In the genomic region with DNA sequence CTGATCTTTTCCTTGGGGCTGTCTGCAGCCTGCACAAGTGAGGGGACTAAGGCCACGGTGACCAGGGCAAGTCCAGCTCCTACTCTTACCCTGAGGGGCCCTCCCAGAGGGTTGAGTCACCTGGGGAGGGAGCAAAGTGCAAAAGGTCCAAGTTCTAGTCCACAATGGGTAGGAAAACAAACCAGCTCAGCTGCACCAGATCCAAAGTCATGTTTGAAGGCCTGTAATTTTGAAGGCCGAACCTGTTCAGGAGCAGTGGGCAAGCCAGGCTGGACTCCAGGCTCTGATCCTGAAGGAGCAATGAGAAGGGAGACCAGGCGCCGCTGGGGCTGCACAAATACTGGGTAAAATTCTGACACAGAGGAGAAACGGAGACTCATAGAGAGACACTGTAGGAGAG, we compare ENCODE assay signal across 1 cellular context.
TF ChIP-seq lines count a peak whose summit lies in the region.

No MANE protein-coding gene starts in this region.

TF ChIP-seq in HepG2, 621 proteins besides CTCF, POLR2A, EP300 and RAD21 (continued from another document and continues in another):
- TF ChIP-seq, protein P1, sequence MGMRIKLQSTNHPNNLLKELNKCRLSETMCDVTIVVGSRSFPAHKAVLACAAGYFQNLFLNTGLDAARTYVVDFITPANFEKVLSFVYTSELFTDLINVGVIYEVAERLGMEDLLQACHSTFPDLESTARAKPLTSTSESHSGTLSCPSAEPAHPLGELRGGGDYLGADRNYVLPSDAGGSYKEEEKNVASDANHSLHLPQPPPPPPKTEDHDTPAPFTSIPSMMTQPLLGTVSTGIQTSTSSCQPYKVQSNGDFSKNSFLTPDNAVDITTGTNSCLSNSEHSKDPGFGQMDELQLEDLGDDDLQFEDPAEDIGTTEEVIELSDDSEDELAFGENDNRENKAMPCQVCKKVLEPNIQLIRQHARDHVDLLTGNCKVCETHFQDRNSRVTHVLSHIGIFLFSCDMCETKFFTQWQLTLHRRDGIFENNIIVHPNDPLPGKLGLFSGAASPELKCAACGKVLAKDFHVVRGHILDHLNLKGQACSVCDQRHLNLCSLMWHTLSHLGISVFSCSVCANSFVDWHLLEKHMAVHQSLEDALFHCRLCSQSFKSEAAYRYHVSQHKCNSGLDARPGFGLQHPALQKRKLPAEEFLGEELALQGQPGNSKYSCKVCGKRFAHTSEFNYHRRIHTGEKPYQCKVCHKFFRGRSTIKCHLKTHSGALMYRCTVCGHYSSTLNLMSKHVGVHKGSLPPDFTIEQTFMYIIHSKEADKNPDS (CRISPR knock-in tag; IDR thresholded peaks at IDR 0.05), result peak; percentile 96
- TF ChIP-seq PTBP1 (IDR thresholded peaks at IDR 0.05; ENCODE audit: low read depth, low read length, poor library complexity, severe bottlenecking) (no peak), RNF2 (conservative IDR thresholded peaks at IDR 0.05; ENCODE audit: low read depth) (no peak), CBX5 (CRISPR knock-in tag; IDR thresholded peaks at IDR 0.05; ENCODE audit: borderline replicate concordance) (peak; percentile 81; the same call in 1 of the 2 replicates), ZNF878 (CRISPR knock-in tag; IDR thresholded peaks at IDR 0.05) (peak; percentile 88), FOXO1 (CRISPR knock-in tag; IDR thresholded peaks at IDR 0.05) (peak; percentile 98), KAT8 (CRISPR knock-in tag; IDR thresholded peaks at IDR 0.05) (peak; percentile 76), MED8 (CRISPR knock-in tag; IDR thresholded peaks at IDR 0.05; ENCODE audit: insufficient replicate concordance) (peak; percentile 70), ATF1 (CRISPR knock-in tag; IDR thresholded peaks at IDR 0.05) (no peak), RCOR2 (CRISPR knock-in tag; IDR thresholded peaks at IDR 0.05) (peak; percentile 96), SP4 (CRISPR knock-in tag; IDR thresholded peaks at IDR 0.05) (0 out of 2 replicates have a peak, but pooled peaks have one; percentile 14), MXI1 (IDR thresholded peaks at IDR 0.05; ENCODE audit: borderline replicate concordance, low read depth, low read length) (0 out of 3 replicates have a peak, but pooled peaks have one; percentile 9), AHR (CRISPR knock-in tag; IDR thresholded peaks at IDR 0.05) (0 out of 2 replicates have a peak, but pooled peaks have one; percentile 29), ZNF891 (CRISPR knock-in tag; IDR thresholded peaks at IDR 0.05) (no peak), ZBTB1 (CRISPR knock-in tag; IDR thresholded peaks at IDR 0.05; ENCODE audit: borderline replicate concordance) (no peak), MEIS1 (CRISPR knock-in tag; IDR thresholded peaks at IDR 0.05; ENCODE audit: borderline replicate concordance) (no peak), ZIK1 (CRISPR knock-in tag; IDR thresholded peaks at IDR 0.05; ENCODE audit: borderline replicate concordance, low read depth) (peak; percentile 79; the same call in 1 of the 2 replicates), ZNF552 (CRISPR knock-in tag; IDR thresholded peaks at IDR 0.05; ENCODE audit: borderline replicate concordance) (no peak), FOXM1 (CRISPR knock-in tag; IDR thresholded peaks at IDR 0.05) (no peak), DPF2 (CRISPR knock-in tag; IDR thresholded peaks at IDR 0.05; ENCODE audit: borderline replicate concordance, low read depth) (peak; percentile 87; the same call in 1 of the 2 replicates), RXRB (CRISPR knock-in tag; IDR thresholded peaks at IDR 0.05; ENCODE audit: borderline replicate concordance) (peak; percentile 96), ZNF256 (CRISPR knock-in tag; conservative IDR thresholded peaks at IDR 0.05) (no peak), NR2F2 (IDR thresholded peaks at IDR 0.05; ENCODE audit: borderline replicate concordance, low read depth) (peak; percentile 77), ZNF589 (CRISPR knock-in tag; conservative IDR thresholded peaks at IDR 0.05) (no peak), ZNF709 (CRISPR knock-in tag; IDR thresholded peaks at IDR 0.05) (peak; percentile 48; the same call in 1 of the 2 replicates), IRF2 (CRISPR knock-in tag; IDR thresholded peaks at IDR 0.05) (peak; percentile 93), ESRRA (CRISPR knock-in tag; IDR thresholded peaks at IDR 0.05; ENCODE audit: low read depth) (peak; percentile 97), SIN3B (IDR thresholded peaks at IDR 0.05; ENCODE audit: low read length) (no peak), HNRNPL (IDR thresholded peaks at IDR 0.05; ENCODE audit: low read depth, low read length) (0 out of 2 replicates have a peak, but pooled peaks have one; percentile 20), KAT7 (CRISPR knock-in tag; IDR thresholded peaks at IDR 0.05; ENCODE audit: borderline replicate concordance) (no peak; the same call in 1 of the 2 replicates), ZNF431 (CRISPR knock-in tag; IDR thresholded peaks at IDR 0.05; ENCODE audit: borderline replicate concordance, low read depth) (no peak), THYN1 (CRISPR knock-in tag; IDR thresholded peaks at IDR 0.05; ENCODE audit: borderline replicate concordance, low read depth) (no peak), AGO2 (optimal IDR thresholded peaks at IDR 0.05; ENCODE audit: low read depth, low read length) (no peak), ZNF12 (CRISPR knock-in tag; IDR thresholded peaks at IDR 0.05) (peak; percentile 72; the same call in 1 of the 2 replicates), SYNCRIP (IDR thresholded peaks at IDR 0.05; ENCODE audit: insufficient read depth, low read depth, low read length) (no peak), ZNF577 (CRISPR knock-in tag; IDR thresholded peaks at IDR 0.05; ENCODE audit: borderline replicate concordance, low read depth) (no peak), KLF9 (CRISPR knock-in tag; IDR thresholded peaks at IDR 0.05; ENCODE audit: low read depth) (peak; percentile 61; the same call in 1 of the 2 replicates), REL (CRISPR knock-in tag; conservative IDR thresholded peaks at IDR 0.05) (no peak), HIVEP1 (CRISPR knock-in tag; IDR thresholded peaks at IDR 0.05) (peak; percentile 88)
- TF ChIP-seq, protein P2, sequence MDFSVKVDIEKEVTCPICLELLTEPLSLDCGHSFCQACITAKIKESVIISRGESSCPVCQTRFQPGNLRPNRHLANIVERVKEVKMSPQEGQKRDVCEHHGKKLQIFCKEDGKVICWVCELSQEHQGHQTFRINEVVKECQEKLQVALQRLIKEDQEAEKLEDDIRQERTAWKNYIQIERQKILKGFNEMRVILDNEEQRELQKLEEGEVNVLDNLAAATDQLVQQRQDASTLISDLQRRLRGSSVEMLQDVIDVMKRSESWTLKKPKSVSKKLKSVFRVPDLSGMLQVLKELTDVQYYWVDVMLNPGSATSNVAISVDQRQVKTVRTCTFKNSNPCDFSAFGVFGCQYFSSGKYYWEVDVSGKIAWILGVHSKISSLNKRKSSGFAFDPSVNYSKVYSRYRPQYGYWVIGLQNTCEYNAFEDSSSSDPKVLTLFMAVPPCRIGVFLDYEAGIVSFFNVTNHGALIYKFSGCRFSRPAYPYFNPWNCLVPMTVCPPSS (IDR thresholded peaks at IDR 0.05), result no peak
- TF ChIP-seq, protein P3, sequence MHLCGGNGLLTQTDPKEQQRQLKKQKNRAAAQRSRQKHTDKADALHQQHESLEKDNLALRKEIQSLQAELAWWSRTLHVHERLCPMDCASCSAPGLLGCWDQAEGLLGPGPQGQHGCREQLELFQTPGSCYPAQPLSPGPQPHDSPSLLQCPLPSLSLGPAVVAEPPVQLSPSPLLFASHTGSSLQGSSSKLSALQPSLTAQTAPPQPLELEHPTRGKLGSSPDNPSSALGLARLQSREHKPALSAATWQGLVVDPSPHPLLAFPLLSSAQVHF (CRISPR knock-in tag; IDR thresholded peaks at IDR 0.05), result no peak
- TF ChIP-seq, protein P4, sequence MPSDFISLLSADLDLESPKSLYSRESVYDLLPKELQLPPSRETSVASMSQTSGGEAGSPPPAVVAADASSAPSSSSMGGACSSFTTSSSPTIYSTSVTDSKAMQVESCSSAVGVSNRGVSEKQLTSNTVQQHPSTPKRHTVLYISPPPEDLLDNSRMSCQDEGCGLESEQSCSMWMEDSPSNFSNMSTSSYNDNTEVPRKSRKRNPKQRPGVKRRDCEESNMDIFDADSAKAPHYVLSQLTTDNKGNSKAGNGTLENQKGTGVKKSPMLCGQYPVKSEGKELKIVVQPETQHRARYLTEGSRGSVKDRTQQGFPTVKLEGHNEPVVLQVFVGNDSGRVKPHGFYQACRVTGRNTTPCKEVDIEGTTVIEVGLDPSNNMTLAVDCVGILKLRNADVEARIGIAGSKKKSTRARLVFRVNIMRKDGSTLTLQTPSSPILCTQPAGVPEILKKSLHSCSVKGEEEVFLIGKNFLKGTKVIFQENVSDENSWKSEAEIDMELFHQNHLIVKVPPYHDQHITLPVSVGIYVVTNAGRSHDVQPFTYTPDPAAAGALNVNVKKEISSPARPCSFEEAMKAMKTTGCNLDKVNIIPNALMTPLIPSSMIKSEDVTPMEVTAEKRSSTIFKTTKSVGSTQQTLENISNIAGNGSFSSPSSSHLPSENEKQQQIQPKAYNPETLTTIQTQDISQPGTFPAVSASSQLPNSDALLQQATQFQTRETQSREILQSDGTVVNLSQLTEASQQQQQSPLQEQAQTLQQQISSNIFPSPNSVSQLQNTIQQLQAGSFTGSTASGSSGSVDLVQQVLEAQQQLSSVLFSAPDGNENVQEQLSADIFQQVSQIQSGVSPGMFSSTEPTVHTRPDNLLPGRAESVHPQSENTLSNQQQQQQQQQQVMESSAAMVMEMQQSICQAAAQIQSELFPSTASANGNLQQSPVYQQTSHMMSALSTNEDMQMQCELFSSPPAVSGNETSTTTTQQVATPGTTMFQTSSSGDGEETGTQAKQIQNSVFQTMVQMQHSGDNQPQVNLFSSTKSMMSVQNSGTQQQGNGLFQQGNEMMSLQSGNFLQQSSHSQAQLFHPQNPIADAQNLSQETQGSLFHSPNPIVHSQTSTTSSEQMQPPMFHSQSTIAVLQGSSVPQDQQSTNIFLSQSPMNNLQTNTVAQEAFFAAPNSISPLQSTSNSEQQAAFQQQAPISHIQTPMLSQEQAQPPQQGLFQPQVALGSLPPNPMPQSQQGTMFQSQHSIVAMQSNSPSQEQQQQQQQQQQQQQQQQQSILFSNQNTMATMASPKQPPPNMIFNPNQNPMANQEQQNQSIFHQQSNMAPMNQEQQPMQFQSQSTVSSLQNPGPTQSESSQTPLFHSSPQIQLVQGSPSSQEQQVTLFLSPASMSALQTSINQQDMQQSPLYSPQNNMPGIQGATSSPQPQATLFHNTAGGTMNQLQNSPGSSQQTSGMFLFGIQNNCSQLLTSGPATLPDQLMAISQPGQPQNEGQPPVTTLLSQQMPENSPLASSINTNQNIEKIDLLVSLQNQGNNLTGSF (CRISPR knock-in tag; IDR thresholded peaks at IDR 0.05), result no peak; the same call in 1 of the 2 replicates
- TF ChIP-seq, protein P5, sequence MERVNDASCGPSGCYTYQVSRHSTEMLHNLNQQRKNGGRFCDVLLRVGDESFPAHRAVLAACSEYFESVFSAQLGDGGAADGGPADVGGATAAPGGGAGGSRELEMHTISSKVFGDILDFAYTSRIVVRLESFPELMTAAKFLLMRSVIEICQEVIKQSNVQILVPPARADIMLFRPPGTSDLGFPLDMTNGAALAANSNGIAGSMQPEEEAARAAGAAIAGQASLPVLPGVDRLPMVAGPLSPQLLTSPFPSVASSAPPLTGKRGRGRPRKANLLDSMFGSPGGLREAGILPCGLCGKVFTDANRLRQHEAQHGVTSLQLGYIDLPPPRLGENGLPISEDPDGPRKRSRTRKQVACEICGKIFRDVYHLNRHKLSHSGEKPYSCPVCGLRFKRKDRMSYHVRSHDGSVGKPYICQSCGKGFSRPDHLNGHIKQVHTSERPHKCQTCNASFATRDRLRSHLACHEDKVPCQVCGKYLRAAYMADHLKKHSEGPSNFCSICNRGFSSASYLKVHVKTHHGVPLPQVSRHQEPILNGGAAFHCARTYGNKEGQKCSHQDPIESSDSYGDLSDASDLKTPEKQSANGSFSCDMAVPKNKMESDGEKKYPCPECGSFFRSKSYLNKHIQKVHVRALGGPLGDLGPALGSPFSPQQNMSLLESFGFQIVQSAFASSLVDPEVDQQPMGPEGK (CRISPR knock-in tag; IDR thresholded peaks at IDR 0.05), result peak; percentile 93
- TF ChIP-seq, protein P6, sequence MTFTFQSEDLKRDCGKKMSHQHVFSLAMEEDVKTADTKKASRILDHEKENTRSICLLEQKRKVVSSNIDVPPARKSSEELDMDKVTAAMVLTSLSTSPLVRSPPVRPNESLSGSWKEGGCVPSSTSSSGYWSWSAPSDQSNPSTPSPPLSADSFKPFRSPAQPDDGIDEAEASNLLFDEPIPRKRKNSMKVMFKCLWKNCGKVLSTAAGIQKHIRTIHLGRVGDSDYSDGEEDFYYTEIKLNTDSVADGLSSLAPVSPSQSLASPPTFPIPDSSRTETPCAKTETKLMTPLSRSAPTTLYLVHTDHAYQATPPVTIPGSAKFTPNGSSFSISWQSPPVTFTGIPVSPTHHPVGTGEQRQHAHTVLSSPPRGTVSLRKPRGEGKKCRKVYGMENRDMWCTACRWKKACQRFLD (CRISPR knock-in tag; IDR thresholded peaks at IDR 0.05; ENCODE audit: borderline replicate concordance), result no peak
- TF ChIP-seq, protein P7, sequence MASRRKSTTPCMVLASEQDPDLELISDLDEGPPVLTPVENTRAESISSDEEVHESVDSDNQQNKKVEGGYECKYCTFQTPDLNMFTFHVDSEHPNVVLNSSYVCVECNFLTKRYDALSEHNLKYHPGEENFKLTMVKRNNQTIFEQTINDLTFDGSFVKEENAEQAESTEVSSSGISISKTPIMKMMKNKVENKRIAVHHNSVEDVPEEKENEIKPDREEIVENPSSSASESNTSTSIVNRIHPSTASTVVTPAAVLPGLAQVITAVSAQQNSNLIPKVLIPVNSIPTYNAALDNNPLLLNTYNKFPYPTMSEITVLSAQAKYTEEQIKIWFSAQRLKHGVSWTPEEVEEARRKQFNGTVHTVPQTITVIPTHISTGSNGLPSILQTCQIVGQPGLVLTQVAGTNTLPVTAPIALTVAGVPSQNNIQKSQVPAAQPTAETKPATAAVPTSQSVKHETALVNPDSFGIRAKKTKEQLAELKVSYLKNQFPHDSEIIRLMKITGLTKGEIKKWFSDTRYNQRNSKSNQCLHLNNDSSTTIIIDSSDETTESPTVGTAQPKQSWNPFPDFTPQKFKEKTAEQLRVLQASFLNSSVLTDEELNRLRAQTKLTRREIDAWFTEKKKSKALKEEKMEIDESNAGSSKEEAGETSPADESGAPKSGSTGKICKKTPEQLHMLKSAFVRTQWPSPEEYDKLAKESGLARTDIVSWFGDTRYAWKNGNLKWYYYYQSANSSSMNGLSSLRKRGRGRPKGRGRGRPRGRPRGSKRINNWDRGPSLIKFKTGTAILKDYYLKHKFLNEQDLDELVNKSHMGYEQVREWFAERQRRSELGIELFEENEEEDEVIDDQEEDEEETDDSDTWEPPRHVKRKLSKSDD (CRISPR knock-in tag; IDR thresholded peaks at IDR 0.05; ENCODE audit: low read depth), result no peak
- TF ChIP-seq, protein P8, sequence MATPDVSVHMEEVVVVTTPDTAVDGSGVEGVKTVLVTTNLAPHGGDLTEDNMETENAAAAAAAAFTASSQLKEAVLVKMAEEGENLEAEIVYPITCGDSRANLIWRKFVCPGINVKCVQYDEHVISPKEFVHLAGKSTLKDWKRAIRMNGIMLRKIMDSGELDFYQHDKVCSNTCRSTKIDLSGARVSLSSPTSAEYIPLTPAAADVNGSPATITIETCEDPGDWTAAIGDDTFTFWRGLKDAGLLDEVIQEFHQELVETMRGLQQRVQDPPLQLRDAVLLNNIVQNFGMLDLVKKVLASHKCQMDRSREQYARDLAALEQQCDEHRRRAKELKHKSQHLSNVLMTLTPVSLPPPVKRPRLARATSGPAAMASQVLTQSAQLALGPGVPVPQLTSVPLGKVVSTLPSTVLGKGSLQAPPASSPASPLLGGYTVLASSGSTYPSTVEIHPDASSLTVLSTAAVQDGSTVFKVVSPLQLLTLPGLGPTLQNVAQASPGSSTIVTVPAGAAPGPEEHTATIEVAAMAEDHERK (CRISPR knock-in tag; IDR thresholded peaks at IDR 0.05; ENCODE audit: low read depth), result no peak
- TF ChIP-seq, protein P9, sequence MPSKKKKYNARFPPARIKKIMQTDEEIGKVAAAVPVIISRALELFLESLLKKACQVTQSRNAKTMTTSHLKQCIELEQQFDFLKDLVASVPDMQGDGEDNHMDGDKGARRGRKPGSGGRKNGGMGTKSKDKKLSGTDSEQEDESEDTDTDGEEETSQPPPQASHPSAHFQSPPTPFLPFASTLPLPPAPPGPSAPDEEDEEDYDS (CRISPR knock-in tag; IDR thresholded peaks at IDR 0.05), result peak; percentile 19; the same call in 1 of the 2 replicates
